In genomic region chr7:124031919-124032318, GRCh38 we compare ENCODE assay signal across 9 cellular contexts. TPM values are rescaled to one million over a fixed set of nuclear protein-coding genes. Genes with fewer than 3 reads are reported as not detected.
DNase-seq lines count a peak whose midpoint lies in the region; ATAC-seq and TF ChIP-seq lines count a peak whose summit lies in the region.
"Had no signal": no experiment of that assay in that cellular context is flagged by ENCODE, and none has a peak within 500 bp of the region (broad histone marks: within the 10 kb centered on the region; RNA-seq: fewer than 3 reads in every experiment).

No MANE protein-coding gene starts in this region.

- peaks cover 20% of the 10 kb centered on the region for H3K4me1 Mint-ChIP-seq in endodermal cell

- H3K4me3 ChIP-seq in MM.1S (ENCODE audit: low read length), result peak overlapping the region; percentile 72; the same call in 1 of the 2 replicates
- peak overlapping the region; percentile 84 for H3K4me3 ChIP-seq in endodermal cell (ENCODE audit: low read length)

- intact Hi-C loops in posterior cingulate gyrus (cut with DNase I), result loop anchor here (2.0 kb wide), 1 partner anchor 51 kb away; no protein-coding TSS in a partner anchor

- no peak overlapping the region for H3K27ac Mint-ChIP-seq in endodermal cell

- no peaks in the 10 kb centered on the region for H3K36me3 Mint-ChIP-seq in endodermal cell (ENCODE audit: low read depth)

- H3K79me2 ChIP-seq in MM.1S (ENCODE audit: low read length), result no peaks in the 10 kb centered on the region

- H3K4me1 ChIP-seq in MM.1S (ENCODE audit: low read length), result no peaks in the 10 kb centered on the region
- H3K4me1 ChIP-seq in endodermal cell (ENCODE audit: control insufficient read depth, insufficient read depth, low read length), result no peaks in the 10 kb centered on the region

- 2 to 4% methylated on average over 8 to 22 of the region's 22 CpGs for WGBS in endodermal cell (ENCODE audit: insufficient coverage in 1 of 2, insufficient read length in 1 of 2), 2 experiments

- H3K4me2 ChIP-seq in MM.1S (ENCODE audit: low read depth, low read length), result peak overlapping the region; percentile 95; the same call in 1 of the 2 replicates

- no peaks in the 10 kb centered on the region for H3K27me3 ChIP-seq in MM.1S (replicated peaks; ENCODE audit: insufficient read depth, low read length)
- H3K27me3 ChIP-seq in endodermal cell (ENCODE audit: control insufficient read depth, insufficient read depth, low read length, poor library complexity, severe bottlenecking), result peaks cover 27% of the 10 kb centered on the region

- ATAC-seq in HG03378 (IDR thresholded peaks at IDR 0.05; ENCODE audit: unreplicated experiment), result no peak

- H3F3A ChIP-seq in MM.1S (ENCODE audit: insufficient read depth, low read length), result no peaks in the 10 kb centered on the region

- peak overlapping the region; percentile 69 for H3K4me3 Mint-ChIP-seq in endodermal cell

- H3K27ac ChIP-seq in MM.1S (ENCODE audit: low read length) (no peak overlapping the region), endodermal cell (ENCODE audit: low read depth, low read length) (no peak overlapping the region)

- no peaks in the 10 kb centered on the region for H4K20me1 ChIP-seq in MM.1S (ENCODE audit: insufficient read depth, low read length)

- H3K9ac ChIP-seq in MM.1S (ENCODE audit: low read length), result no peak overlapping the region
- H3K9ac ChIP-seq in endodermal cell (ENCODE audit: extremely low read depth, low read length, poor library complexity, severe bottlenecking), result no peak overlapping the region

- H3K27me3 Mint-ChIP-seq in endodermal cell (ENCODE audit: insufficient read depth), result peaks cover 32% of the 10 kb centered on the region

- CTCF ChIA-PET in GM10248 (lab: Yijun Ruan, JAX), result interaction anchor here (1.0 to 1.4 kb wide), 2 partner anchors 27 to 74 kb away, joined by 3 read pairs; no protein-coding TSS in a partner anchor

- H3K36me3 ChIP-seq in MM.1S (replicated peaks; ENCODE audit: insufficient read depth, low read length), result no peaks in the 10 kb centered on the region
- no peaks in the 10 kb centered on the region for H3K36me3 ChIP-seq in endodermal cell (ENCODE audit: control insufficient read depth, insufficient read depth, low read length)

- H2AFZ ChIP-seq in MM.1S (ENCODE audit: low read length), result no peak overlapping the region

- DNase-seq in GM10248 (ENCODE audit: extremely low spot score) (peak; percentile 10), MM.1S (no peak), endodermal cell (peak; percentile 76), posterior cingulate gyrus (peak in 8 of 10 donors; percentile 11 to 87 (median 44)), NCI-H510A treated with DMSO at 0.1 percent for 48 hours (lab: John Stamatoyannopoulos, UW) (no peak), SHP77 (lab: John Stamatoyannopoulos, UW) (no peak), HK-2 (ENCODE audit: unreplicated experiment) (no peak)

- TF ChIP-seq CTCF in GM10248 (IDR thresholded peaks at IDR 0.05; ENCODE audit: control extremely low read depth, extremely low read depth, low read depth, missing control alignments) (no peak), MM.1S (IDR thresholded peaks at IDR 0.05; ENCODE audit: low read length) (no peak), endodermal cell (conservative IDR thresholded peaks at IDR 0.05) (no peak)

- H3K9me3 Mint-ChIP-seq in endodermal cell, result no peaks in the 10 kb centered on the region

- no peaks in the 10 kb centered on the region for H3K9me2 ChIP-seq in MM.1S (replicated peaks; ENCODE audit: insufficient read depth, low read length)

- POLR2A ChIA-PET in GM10248 (lab: Yijun Ruan, JAX), result no interaction called here

- H3K9me3 ChIP-seq in MM.1S (replicated peaks; ENCODE audit: insufficient read depth, low read length) (no peaks in the 10 kb centered on the region), endodermal cell (ENCODE audit: control insufficient read depth, low read length) (no peaks in the 10 kb centered on the region)

RNA-seq across cellular contexts. Expression of gene TMEM229A, which starts 0.9 kb away (rescaled TPM):
- total RNA-seq in endodermal cell, result 1 to 10 TPM in 1 of 2 donors, under 1 TPM in 1; 0.31 to 1.5 TPM
- 0.43 TPM for polyA plus RNA-seq in endodermal cell (2013, experiment 1 of 2)
- polyA plus RNA-seq in endodermal cell (2013, experiment 2 of 2), result 0.29 TPM
- total RNA-seq: dermis microvascular lymphatic vessel endothelial cell had no signal

Comparison
In these comparisons a context has a peak if more than half of its experiments do, and no peak if none do; other contexts are left out.
1. DNase-seq: peak in GM10248 (single experiment), endodermal cell (single experiment) and posterior cingulate gyrus (8 of 10); none in MM.1S (single experiment), NCI-H510A treated with DMSO at 0.1 percent for 48 hours (single experiment), SHP77 (0 of 2) and HK-2 (single experiment).